Comparison of ENCODE assay signal across 1 cellular context in the genomic region with DNA sequence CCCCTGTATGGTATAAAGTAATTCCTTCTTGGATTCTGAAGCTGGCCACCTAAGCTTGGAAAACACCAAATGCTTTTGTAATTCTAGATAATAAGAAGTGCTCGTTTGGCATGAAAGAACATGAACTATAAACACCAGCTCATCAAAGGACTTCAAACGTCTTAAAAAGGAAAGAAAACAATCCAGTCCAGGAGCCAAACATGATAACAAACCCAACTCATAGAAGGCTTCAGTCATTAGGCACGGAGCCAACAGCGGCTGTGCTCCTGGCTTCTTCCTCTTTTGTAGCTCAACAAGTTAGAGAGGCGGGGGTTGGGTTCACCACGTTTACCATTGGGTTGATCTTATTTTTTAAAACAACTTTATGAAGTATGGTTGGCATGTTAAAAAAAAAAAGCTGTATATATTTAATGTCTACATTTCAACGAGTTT.
TF ChIP-seq lines count a peak whose summit lies in the region.

No MANE protein-coding gene starts in this region.

TF ChIP-seq in SK-N-SH treated with all-trans-retinoic acid at 6 μM for 48 hours, 23 proteins besides CTCF, POLR2A, EP300 and RAD21 (continued from another document):
- TF ChIP-seq, protein P1, sequence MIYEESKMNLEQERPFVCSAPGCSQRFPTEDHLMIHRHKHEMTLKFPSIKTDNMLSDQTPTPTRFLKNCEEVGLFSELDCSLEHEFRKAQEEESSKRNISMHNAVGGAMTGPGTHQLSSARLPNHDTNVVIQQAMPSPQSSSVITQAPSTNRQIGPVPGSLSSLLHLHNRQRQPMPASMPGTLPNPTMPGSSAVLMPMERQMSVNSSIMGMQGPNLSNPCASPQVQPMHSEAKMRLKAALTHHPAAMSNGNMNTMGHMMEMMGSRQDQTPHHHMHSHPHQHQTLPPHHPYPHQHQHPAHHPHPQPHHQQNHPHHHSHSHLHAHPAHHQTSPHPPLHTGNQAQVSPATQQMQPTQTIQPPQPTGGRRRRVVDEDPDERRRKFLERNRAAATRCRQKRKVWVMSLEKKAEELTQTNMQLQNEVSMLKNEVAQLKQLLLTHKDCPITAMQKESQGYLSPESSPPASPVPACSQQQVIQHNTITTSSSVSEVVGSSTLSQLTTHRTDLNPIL (CRISPR knock-in tag; IDR thresholded peaks at IDR 0.05; ENCODE audit: low read depth), result no peak
- TF ChIP-seq ZC3H10 (CRISPR knock-in tag; IDR thresholded peaks at IDR 0.05), result no peak
- TF ChIP-seq BACH2 (CRISPR knock-in tag; IDR thresholded peaks at IDR 0.05; ENCODE audit: borderline replicate concordance), result no peak
- TF ChIP-seq, protein P2, sequence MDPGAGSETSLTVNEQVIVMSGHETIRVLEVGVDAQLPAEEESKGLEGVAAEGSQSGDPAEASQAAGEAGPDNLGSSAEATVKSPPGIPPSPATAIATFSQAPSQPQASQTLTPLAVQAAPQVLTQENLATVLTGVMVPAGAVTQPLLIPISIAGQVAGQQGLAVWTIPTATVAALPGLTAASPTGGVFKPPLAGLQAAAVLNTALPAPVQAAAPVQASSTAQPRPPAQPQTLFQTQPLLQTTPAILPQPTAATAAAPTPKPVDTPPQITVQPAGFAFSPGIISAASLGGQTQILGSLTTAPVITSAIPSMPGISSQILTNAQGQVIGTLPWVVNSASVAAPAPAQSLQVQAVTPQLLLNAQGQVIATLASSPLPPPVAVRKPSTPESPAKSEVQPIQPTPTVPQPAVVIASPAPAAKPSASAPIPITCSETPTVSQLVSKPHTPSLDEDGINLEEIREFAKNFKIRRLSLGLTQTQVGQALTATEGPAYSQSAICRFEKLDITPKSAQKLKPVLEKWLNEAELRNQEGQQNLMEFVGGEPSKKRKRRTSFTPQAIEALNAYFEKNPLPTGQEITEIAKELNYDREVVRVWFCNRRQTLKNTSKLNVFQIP (CRISPR knock-in tag; IDR thresholded peaks at IDR 0.05; ENCODE audit: borderline replicate concordance, low read depth), result no peak
- no peak for TF ChIP-seq ARNTL (CRISPR knock-in tag; IDR thresholded peaks at IDR 0.05; ENCODE audit: borderline replicate concordance, low read depth)
- TF ChIP-seq, protein P3, sequence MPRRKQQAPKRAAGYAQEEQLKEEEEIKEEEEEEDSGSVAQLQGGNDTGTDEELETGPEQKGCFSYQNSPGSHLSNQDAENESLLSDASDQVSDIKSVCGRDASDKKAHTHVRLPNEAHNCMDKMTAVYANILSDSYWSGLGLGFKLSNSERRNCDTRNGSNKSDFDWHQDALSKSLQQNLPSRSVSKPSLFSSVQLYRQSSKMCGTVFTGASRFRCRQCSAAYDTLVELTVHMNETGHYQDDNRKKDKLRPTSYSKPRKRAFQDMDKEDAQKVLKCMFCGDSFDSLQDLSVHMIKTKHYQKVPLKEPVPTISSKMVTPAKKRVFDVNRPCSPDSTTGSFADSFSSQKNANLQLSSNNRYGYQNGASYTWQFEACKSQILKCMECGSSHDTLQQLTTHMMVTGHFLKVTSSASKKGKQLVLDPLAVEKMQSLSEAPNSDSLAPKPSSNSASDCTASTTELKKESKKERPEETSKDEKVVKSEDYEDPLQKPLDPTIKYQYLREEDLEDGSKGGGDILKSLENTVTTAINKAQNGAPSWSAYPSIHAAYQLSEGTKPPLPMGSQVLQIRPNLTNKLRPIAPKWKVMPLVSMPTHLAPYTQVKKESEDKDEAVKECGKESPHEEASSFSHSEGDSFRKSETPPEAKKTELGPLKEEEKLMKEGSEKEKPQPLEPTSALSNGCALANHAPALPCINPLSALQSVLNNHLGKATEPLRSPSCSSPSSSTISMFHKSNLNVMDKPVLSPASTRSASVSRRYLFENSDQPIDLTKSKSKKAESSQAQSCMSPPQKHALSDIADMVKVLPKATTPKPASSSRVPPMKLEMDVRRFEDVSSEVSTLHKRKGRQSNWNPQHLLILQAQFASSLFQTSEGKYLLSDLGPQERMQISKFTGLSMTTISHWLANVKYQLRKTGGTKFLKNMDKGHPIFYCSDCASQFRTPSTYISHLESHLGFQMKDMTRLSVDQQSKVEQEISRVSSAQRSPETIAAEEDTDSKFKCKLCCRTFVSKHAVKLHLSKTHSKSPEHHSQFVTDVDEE (CRISPR knock-in tag; IDR thresholded peaks at IDR 0.05), result no peak
- no peak for TF ChIP-seq ZFP30 (CRISPR knock-in tag; IDR thresholded peaks at IDR 0.05)
- TF ChIP-seq, protein P4, sequence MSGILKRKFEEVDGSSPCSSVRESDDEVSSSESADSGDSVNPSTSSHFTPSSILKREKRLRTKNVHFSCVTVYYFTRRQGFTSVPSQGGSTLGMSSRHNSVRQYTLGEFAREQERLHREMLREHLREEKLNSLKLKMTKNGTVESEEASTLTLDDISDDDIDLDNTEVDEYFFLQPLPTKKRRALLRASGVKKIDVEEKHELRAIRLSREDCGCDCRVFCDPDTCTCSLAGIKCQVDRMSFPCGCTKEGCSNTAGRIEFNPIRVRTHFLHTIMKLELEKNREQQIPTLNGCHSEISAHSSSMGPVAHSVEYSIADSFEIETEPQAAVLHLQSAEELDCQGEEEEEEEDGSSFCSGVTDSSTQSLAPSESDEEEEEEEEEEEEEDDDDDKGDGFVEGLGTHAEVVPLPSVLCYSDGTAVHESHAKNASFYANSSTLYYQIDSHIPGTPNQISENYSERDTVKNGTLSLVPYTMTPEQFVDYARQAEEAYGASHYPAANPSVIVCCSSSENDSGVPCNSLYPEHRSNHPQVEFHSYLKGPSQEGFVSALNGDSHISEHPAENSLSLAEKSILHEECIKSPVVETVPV (CRISPR knock-in tag; IDR thresholded peaks at IDR 0.05), result no peak
- no peak for TF ChIP-seq ZNF8 (CRISPR knock-in tag; IDR thresholded peaks at IDR 0.05)
- TF ChIP-seq CSDC2 (CRISPR knock-in tag; IDR thresholded peaks at IDR 0.05), result no peak
